Comparison of ENCODE assay signal across 15 cellular contexts in genomic region chr7:36749282-36749960, GRCh38. TPM values are rescaled to one million over a fixed set of nuclear protein-coding genes. Genes with fewer than 3 reads are reported as not detected.
A peak's percentile ranks its signal among the peaks of the same experiment; 100 is the strongest.
DNase-seq lines count a peak whose midpoint lies in the region; ATAC-seq and TF ChIP-seq lines count a peak whose summit lies in the region.
"Had no signal": no experiment of that assay in that cellular context is flagged by ENCODE, and none has a peak within 500 bp of the region (broad histone marks: within the 10 kb centered on the region; RNA-seq: fewer than 3 reads in every experiment).

No MANE protein-coding gene starts in this region.

- no peak for TF ChIP-seq CTCF in brain microvascular endothelial cell (IDR thresholded peaks at IDR 0.05; ENCODE audit: low read depth, low read length, missing control alignments)
- TF ChIP-seq CTCF in lung (IDR thresholded peaks at IDR 0.05; ENCODE audit: control extremely low read depth, extremely low read depth), result no peak

- H3K4me1 ChIP-seq in lung (ENCODE audit: control insufficient read depth in 2 of 2, insufficient read depth in 2 of 2, low read length in 2 of 2), result peaks cover 0 to 2% of the 10 kb centered on the region in 2 donors

- peak; percentile 81 for DNase-seq in Daoy (ENCODE audit: low read depth)
- DNase-seq in NCI-H226, result peak; percentile 65
- DNase-seq in brain microvascular endothelial cell, result peak; percentile 32
- no peak for DNase-seq in lung (ENCODE audit: low spot score)
- DNase-seq in amygdala (lab: John Stamatoyannopoulos, UW), result no peak
- DNase-seq: endodermal cell, hypothalamus, mucosa of descending colon, NCI-H2227 treated with DMSO at 0.1 percent for 48 hours, retina, RPMI8226 had no signal

- H3K4me3 ChIP-seq in brain microvascular endothelial cell (ENCODE audit: low read depth, low read length) (no peak overlapping the region), lung (no peak overlapping the region)
- H3K4me3 ChIP-seq: mucosa of descending colon had no signal

- H3K27me3 ChIP-seq in brain microvascular endothelial cell (replicated peaks), result no peaks in the 10 kb centered on the region
- H3K27me3 ChIP-seq in lung (ENCODE audit: control insufficient read depth, insufficient read depth), result no peaks in the 10 kb centered on the region

- in situ Hi-C loops in brain microvascular endothelial cell (cut with HindIII; ENCODE audit: low pct_ligation_motif_present, low sequenced_read_pairs), result no loop called here

- H3K27ac ChIP-seq in brain microvascular endothelial cell, result no peak overlapping the region
- no peak overlapping the region for H3K27ac ChIP-seq in lung (ENCODE audit: low read depth in 1 of 2, low read length in 1 of 2)

- ATAC-seq in lung (ENCODE audit: insufficient read depth, low FRiP score) (peak; percentile 30), HG03442 (IDR thresholded peaks at IDR 0.05; ENCODE audit: unreplicated experiment) (no peak), GM19324 (IDR thresholded peaks at IDR 0.05; ENCODE audit: low FRiP score, unreplicated experiment) (no peak), GM19455 (IDR thresholded peaks at IDR 0.05; ENCODE audit: unreplicated experiment) (no peak)
- ATAC-seq: mucosa of descending colon had no signal

- H3K36me3 ChIP-seq in brain microvascular endothelial cell (replicated peaks), result no peaks in the 10 kb centered on the region
- H3K36me3 ChIP-seq in lung (ENCODE audit: control insufficient read depth in 2 of 2, insufficient read depth in 2 of 2, low read length in 2 of 2), result no peaks in the 10 kb centered on the region

- 33 to 74% methylated on average over 2 of the region's 2 CpGs for WGBS in lung, 2 donors

- no peaks in the 10 kb centered on the region for H3K9me3 ChIP-seq in lung (ENCODE audit: control insufficient read depth in 2 of 2, insufficient read depth in 1 of 2, low read length in 1 of 2)
- H3K9me3 ChIP-seq: mucosa of descending colon had no signal

RNA-seq across cellular contexts. Expression of gene AOAH, which starts 25.1 kb away (rescaled TPM):
- 39.0 and 42.6 TPM in 2 replicates for total RNA-seq in Daoy (2014; rRNA removed; shearing (Covaris generic))
- 10 to 100 TPM; 28.1 to 29.9 TPM for total RNA-seq in lung
- 10 to 100 TPM in 1 of 2 donors, 1 to 10 TPM in 1; 4.7 to 36.4 TPM for polyA plus RNA-seq in lung
- polyA plus RNA-seq: BJ had no signal

Comparison
In these comparisons a context has a peak if more than half of its experiments do, and no peak if none do; other contexts are left out.
1. DNase-seq: peak in Daoy (single experiment), NCI-H226 (single experiment) and brain microvascular endothelial cell (single experiment); none in lung (single experiment) and amygdala (0 of 56).